ENCODE assay signal across 18 cellular contexts in the genomic region with DNA sequence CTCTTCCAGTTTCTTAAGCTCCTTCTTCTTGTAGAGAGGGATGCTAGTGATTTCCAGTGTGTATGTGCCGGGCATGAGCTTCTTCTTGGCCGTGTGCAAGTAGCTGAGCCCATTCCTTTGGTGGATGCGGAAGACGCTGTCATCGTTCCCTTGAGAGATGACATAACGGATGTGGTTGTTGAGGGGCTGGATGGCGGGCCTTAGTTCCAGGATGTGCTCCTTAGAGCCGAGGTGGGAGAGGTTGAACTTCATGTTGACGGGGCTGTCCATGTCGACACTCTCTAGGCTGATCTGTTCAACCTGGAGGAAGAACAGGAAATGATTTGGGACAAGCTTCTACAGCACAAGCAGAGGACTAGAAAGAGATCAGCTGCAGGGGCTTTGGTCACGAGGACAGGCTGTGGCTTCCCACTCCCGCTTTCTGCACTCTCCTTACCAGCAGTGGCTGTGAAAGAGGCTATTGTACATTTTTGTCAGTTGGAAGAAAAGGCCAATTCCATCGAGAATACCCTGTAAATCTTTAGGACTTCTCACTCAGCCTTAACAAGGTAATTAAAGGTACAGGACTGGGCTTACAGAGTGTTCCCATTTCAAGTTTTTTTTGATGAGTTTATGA.
"Had no signal": no experiment of that assay in that cellular context is flagged by ENCODE, and none has a peak within 500 bp of the region (broad histone marks: within the 10 kb centered on the region; RNA-seq: fewer than 3 reads in every experiment).

No MANE protein-coding gene starts in this region.

- H3K9me3 ChIP-seq: adrenal gland, esophagus squamous epithelium, thoracic aorta, upper lobe of right lung had no signal

- H3K4me3 Mint-ChIP-seq: activated T-cell treated with anti-CD3 and anti-CD28 coated beads, Interleukin-2, amount 50 U/mL, for 24 hours; natural killer cell treated with Interleukin-12 subunit alpha and Interleukin-12 subunit beta and Interleukin-15 and Interleukin-18, amount 100 ng/mL, for 72 hours had no signal

- H3K27me3 Mint-ChIP-seq: natural killer cell treated with Interleukin-12 subunit alpha and Interleukin-12 subunit beta and Interleukin-15 and Interleukin-18, amount 100 ng/mL, for 72 hours had no signal

- H3K36me3 Mint-ChIP-seq: natural killer cell treated with Interleukin-12 subunit alpha and Interleukin-12 subunit beta and Interleukin-15 and Interleukin-18, amount 100 ng/mL, for 72 hours had no signal

- H3K4me1 ChIP-seq: adrenal gland, esophagus squamous epithelium, left lung, upper lobe of right lung had no signal

- H3K9me3 Mint-ChIP-seq: activated T-cell treated with anti-CD3 and anti-CD28 coated beads, Interleukin-2, amount 50 U/mL, for 24 hours had no signal

- H3K36me3 ChIP-seq: adrenal gland, esophagus squamous epithelium, left lung, thoracic aorta, upper lobe of right lung had no signal

- ATAC-seq: left lung; natural killer cell treated with Interleukin-12 subunit alpha and Interleukin-12 subunit beta and Interleukin-15 and Interleukin-18, amount 100 ng/mL, for 72 hours; upper lobe of right lung had no signal

- H3K4me3 ChIP-seq: adrenal gland, esophagus squamous epithelium, left lung, SK-N-MC, thoracic aorta, upper lobe of right lung had no signal

- DNase-seq: activated CD4-positive, alpha-beta T cell treated with anti-CD3 and anti-CD28 coated beads, Interleukin-2, amount 50 U/mL, for 48 hours; activated CD4-positive, CD25-positive, alpha-beta regulatory T cell treated with anti-CD3 and anti-CD28 coated beads, Interleukin-2, amount 50 U/mL, for 72 hours; activated naive CD4-positive, alpha-beta T cell treated with anti-CD3 and anti-CD28 coated beads, Interleukin-2, amount 50 U/mL, for 16 hours; activated T-cell treated with anti-CD3 and anti-CD28 coated beads, Interleukin-2, amount 50 U/mL, for 24 hours; adrenal gland; central memory CD4-positive, alpha-beta T cell; cortex of kidney; effector CD4-positive, alpha-beta T cell; esophagus squamous epithelium; islet precursor cell; left lung; mesendoderm; stimulated activated CD4-positive, alpha-beta T cell treated with anti-CD3 and anti-CD28 coated beads, Interleukin-1b, Interleukin-23, amount 100 ng/mL, for 48 hours; T1000; upper lobe of right lung had no signal

- H3K27ac Mint-ChIP-seq: activated T-cell treated with anti-CD3 and anti-CD28 coated beads, Interleukin-2, amount 50 U/mL, for 24 hours; natural killer cell treated with Interleukin-12 subunit alpha and Interleukin-12 subunit beta and Interleukin-15 and Interleukin-18, amount 100 ng/mL, for 72 hours had no signal

- H3K27me3 ChIP-seq: adrenal gland, esophagus squamous epithelium, left lung, upper lobe of right lung had no signal

- H3K27ac ChIP-seq: adrenal gland, esophagus squamous epithelium, left lung, SK-N-MC, thoracic aorta, upper lobe of right lung had no signal
